ENCODE assay signal across 8 cellular contexts in the genomic region with DNA sequence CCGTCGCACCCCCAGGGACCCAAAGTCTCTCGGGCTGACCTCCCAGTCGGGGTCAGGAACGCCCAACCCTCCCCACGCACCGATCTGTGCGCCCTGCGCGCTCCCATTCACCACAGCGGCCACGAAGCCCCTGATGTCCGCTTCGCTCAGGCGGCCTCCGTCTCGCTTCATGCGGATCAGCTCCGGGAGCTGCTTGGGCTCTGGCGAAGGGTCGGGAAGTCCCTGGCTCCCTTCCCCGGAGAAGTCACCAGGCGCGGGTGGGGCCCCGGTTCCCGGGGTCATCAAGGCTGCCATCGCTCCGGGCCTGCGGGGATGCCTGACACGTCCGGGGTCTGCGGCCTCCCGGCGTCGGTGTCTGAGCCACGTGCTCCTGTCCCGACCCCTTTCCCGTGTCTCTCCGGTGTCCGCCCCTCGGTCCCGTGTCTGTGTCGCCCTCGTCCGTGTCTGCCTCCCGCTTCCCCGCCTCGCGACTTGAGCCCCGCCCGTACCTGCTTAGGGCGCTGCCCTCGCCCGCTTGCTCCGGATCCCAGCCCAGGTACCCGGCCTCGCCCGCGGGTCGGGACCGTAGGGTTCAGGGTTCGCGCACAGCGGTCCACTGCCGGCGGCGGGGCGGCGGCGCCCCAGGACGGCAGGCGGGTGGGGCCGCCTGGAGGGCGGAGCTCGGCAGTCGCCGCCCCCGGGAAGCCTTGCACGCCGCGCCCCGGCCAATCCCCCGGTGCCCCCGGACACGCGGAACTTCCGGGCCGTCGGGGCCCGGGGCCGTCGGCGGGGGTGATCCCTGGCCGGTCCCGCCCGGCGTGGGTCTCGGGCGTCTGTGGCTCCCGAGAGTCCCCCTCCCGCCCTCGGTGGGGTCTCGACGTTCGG. TPM values are rescaled to one million over a fixed set of nuclear protein-coding genes. Genes with fewer than 3 reads are reported as not detected.
DNase-seq lines count a peak whose midpoint lies in the region; ATAC-seq and TF ChIP-seq lines count a peak whose summit lies in the region.

A gene with protein sequence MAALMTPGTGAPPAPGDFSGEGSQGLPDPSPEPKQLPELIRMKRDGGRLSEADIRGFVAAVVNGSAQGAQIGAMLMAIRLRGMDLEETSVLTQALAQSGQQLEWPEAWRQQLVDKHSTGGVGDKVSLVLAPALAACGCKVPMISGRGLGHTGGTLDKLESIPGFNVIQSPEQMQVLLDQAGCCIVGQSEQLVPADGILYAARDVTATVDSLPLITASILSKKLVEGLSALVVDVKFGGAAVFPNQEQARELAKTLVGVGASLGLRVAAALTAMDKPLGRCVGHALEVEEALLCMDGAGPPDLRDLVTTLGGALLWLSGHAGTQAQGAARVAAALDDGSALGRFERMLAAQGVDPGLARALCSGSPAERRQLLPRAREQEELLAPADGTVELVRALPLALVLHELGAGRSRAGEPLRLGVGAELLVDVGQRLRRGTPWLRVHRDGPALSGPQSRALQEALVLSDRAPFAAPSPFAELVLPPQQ (minus strand): TSS at position 597 of the 864 bp plus-strand sequence. CDS start 303 bp downstream, at position 294.

- H2AFZ ChIP-seq in Karpas-422 (ENCODE audit: low read length) (no peak within 1 kb of the TSS), neural progenitor cell (replicated peaks) (no peak within 1 kb of the TSS)

- no peaks in the 10 kb centered on the region for H3K9me2 ChIP-seq in Karpas-422 (replicated peaks; ENCODE audit: insufficient read depth, low read length)

- DNase-seq in Karpas-422 (no peak), activated T-cell treated with anti-CD3 and anti-CD28 coated beads for 4 hours (peak; percentile 56), fibroblast of pulmonary artery (ENCODE audit: low read depth) (no peak), neural progenitor cell (ENCODE audit: low spot score) (peak; percentile 44), ureter (ENCODE audit: low spot score) (no peak), NCI-H1436 treated with DMSO at 0.1 percent for 48 hours (lab: John Stamatoyannopoulos, UW) (no peak), NCI-H2227 treated with DMSO at 0.1 percent for 48 hours (lab: John Stamatoyannopoulos, UW) (no peak)

- no peak within 1 kb of the TSS for H3K27ac Mint-ChIP-seq in neural progenitor cell

- H4K20me1 ChIP-seq in Karpas-422 (ENCODE audit: insufficient read depth, low read depth, low read length) (no peaks in the 10 kb centered on the region), neural progenitor cell (ENCODE audit: low read depth) (peaks cover 55% of the 10 kb centered on the region)

- peaks cover 2% of the 10 kb centered on the region for H3K9me3 Mint-ChIP-seq in neural progenitor cell

- H3K27me3 Mint-ChIP-seq in neural progenitor cell (ENCODE audit: insufficient read depth, low read depth), result peaks cover 57% of the 10 kb centered on the region

- H3K36me3 Mint-ChIP-seq in neural progenitor cell, result peaks cover under 1% of the 10 kb centered on the region

- peak within 1 kb of the TSS; percentile 80 for H3K4me3 Mint-ChIP-seq in neural progenitor cell

- H3K27ac ChIP-seq in Karpas-422 (ENCODE audit: low read length) (peak within 1 kb of the TSS; percentile 95), neural progenitor cell (no peak within 1 kb of the TSS)

- peak; percentile 50 for TF ChIP-seq POLR2A in GM18505 (IDR thresholded peaks at IDR 0.05; ENCODE audit: borderline replicate concordance, extremely low read depth, insufficient read depth, insufficient read length)

- H3K9ac ChIP-seq in Karpas-422 (ENCODE audit: low read length), result peak within 1 kb of the TSS; percentile 88
- H3K9ac ChIP-seq in neural progenitor cell, result no peak within 1 kb of the TSS

- ATAC-seq in GM18505 (IDR thresholded peaks at IDR 0.05; ENCODE audit: unreplicated experiment), result no peak

- H3K4me2 ChIP-seq in Karpas-422 (ENCODE audit: low read depth, low read length, poor library complexity, severe bottlenecking) (peak within 1 kb of the TSS; percentile 75), neural progenitor cell (peak within 1 kb of the TSS; percentile 91)

- H3K27me3 ChIP-seq in Karpas-422 (ENCODE audit: low read length), result no peaks in the 10 kb centered on the region
- peaks cover 81% of the 10 kb centered on the region for H3K27me3 ChIP-seq in neural progenitor cell

- H3K4me1 Mint-ChIP-seq in neural progenitor cell, result peaks cover 30% of the 10 kb centered on the region

- H3K9me3 ChIP-seq in Karpas-422 (ENCODE audit: low read length) (no peaks in the 10 kb centered on the region), neural progenitor cell (ENCODE audit: low read depth) (no peaks in the 10 kb centered on the region)

- peaks cover 58% of the 10 kb centered on the region for H3F3A ChIP-seq in neural progenitor cell (ENCODE audit: low read depth)

- peaks cover 4% of the 10 kb centered on the region for H3K79me2 ChIP-seq in Karpas-422 (ENCODE audit: low read length)
- H3K79me2 ChIP-seq in neural progenitor cell (ENCODE audit: low read depth), result peaks cover 5% of the 10 kb centered on the region

- peak within 1 kb of the TSS; percentile 78 for H3K4me3 ChIP-seq in Karpas-422 (ENCODE audit: low read length)
- peak within 1 kb of the TSS; percentile 62 for H3K4me3 ChIP-seq in fibroblast of pulmonary artery (replicated peaks; ENCODE audit: low read depth, low read length)
- H3K4me3 ChIP-seq in neural progenitor cell, result peak within 1 kb of the TSS; percentile 66

- no peak for TF ChIP-seq CTCF in fibroblast of pulmonary artery (IDR thresholded peaks at IDR 0.05; ENCODE audit: low read length, missing control alignments)
- TF ChIP-seq CTCF in neural progenitor cell (IDR thresholded peaks at IDR 0.05), result no peak

- H3K4me1 ChIP-seq in Karpas-422 (ENCODE audit: low read length), result peaks cover 61% of the 10 kb centered on the region
- H3K4me1 ChIP-seq in neural progenitor cell, result peaks cover 24% of the 10 kb centered on the region

- H3K36me3 ChIP-seq in Karpas-422 (ENCODE audit: insufficient read depth, low read length), result no peaks in the 10 kb centered on the region
- H3K36me3 ChIP-seq in neural progenitor cell, result no peaks in the 10 kb centered on the region

RNA-seq across cellular contexts. Expression of the gene that starts here (rescaled TPM):
- 1.8 and 5.0 TPM in 2 replicates for total RNA-seq in Karpas-422 (2014; rRNA removed; shearing (Covaris generic); ENCODE audit: low replicate concordance)
- total RNA-seq in neural progenitor cell (ENCODE audit: low replicate concordance), result 0.81 TPM in 1 of 2 replicates, not detected in the other
- total RNA-seq in ureter, result 37.9 TPM

Comparison
In these comparisons a context has a peak if more than half of its experiments do, and no peak if none do; other contexts are left out.
1. Peak in DNase-seq, H3K4me3 ChIP-seq and H3K4me2 ChIP-seq in neural progenitor cell; RNA of the gene not detected or under 1 TPM.